In genomic region chr13:22960827-22961226, GRCh38 we compare ENCODE assay signal across 18 cellular contexts.
DNase-seq lines count a peak whose midpoint lies in the region; ATAC-seq, FAIRE-seq and TF ChIP-seq lines count a peak whose summit lies in the region.
"Had no signal": no experiment of that assay in that cellular context is flagged by ENCODE, and none has a peak within 500 bp of the region (broad histone marks: within the 10 kb centered on the region; RNA-seq: fewer than 3 reads in every experiment).

No MANE protein-coding gene starts in this region.

- no peak overlapping the region for H3K27ac ChIP-seq in esophagus muscularis mucosa (replicated peaks in 1 of 4)
- H3K27ac ChIP-seq: 22Rv1; BLaER1 treated with 17β-estradiol and CSF1 and Interleukin-3, amounts not matched to agents 10 nM and 100 nM; HL-60 had no signal

- H3K27me3 ChIP-seq in esophagus muscularis mucosa, result peaks cover 0 to 8% (median 0%) of the 10 kb centered on the region in 4 donors
- H3K27me3 ChIP-seq: BLaER1 treated with 17β-estradiol and CSF1 and Interleukin-3, amounts not matched to agents 10 nM and 100 nM had no signal

- no peaks in the 10 kb centered on the region for H3K36me3 ChIP-seq in esophagus muscularis mucosa
- H3K36me3 ChIP-seq: BLaER1 treated with 17β-estradiol and CSF1 and Interleukin-3, amounts not matched to agents 10 nM and 100 nM; HAP-1 had no signal

- TF ChIP-seq POLR2A in esophagus muscularis mucosa (IDR thresholded peaks at IDR 0.05; ENCODE audit: low read depth), result no peak
- no peak for TF ChIP-seq POLR2A in H54 (IDR thresholded peaks at IDR 0.05; ENCODE audit: low read depth, low read length)

- 94% methylated on average over 5 of the region's 8 CpGs for WGBS in esophagus muscularis mucosa

- FAIRE-seq in GM19239 (lab: Jason Lieb, UNC) (peak; percentile 48), H54 (lab: Jason Lieb, UNC) (no peak)
- FAIRE-seq: GM12891 had no signal

- H3K4me3 ChIP-seq in esophagus muscularis mucosa, result no peak overlapping the region
- H3K4me3 ChIP-seq: BLaER1 treated with 17β-estradiol and CSF1 and Interleukin-3, amounts not matched to agents 10 nM and 100 nM; HAP-1 had no signal

- H3K4me1 ChIP-seq in esophagus muscularis mucosa, result no peaks in the 10 kb centered on the region
- H3K4me1 ChIP-seq: HAP-1 had no signal

- H3K9me3 ChIP-seq in esophagus muscularis mucosa, result no peaks in the 10 kb centered on the region
- H3K9me3 ChIP-seq: HAP-1 had no signal

- intact Hi-C loops in esophagus muscularis mucosa (cut with DNase I) (no loop called here), sciatic nerve (cut with DNase I) (no loop called here)

- ATAC-seq in sciatic nerve (no peak), HG03442 (IDR thresholded peaks at IDR 0.05; ENCODE audit: unreplicated experiment) (no peak)
- ATAC-seq: CD8-positive, alpha-beta T cell had no signal

- peak; percentile 11 for DNase-seq in activated CD8-positive, alpha-beta memory T cell treated with anti-CD3 and anti-CD28 coated beads for 24 hours
- DNase-seq in activated CD8-positive, alpha-beta memory T cell treated with anti-CD3 and anti-CD28 coated beads, Interleukin-2, amount 50 U/mL, for 48 hours, result no peak
- DNase-seq in GM19239 (ENCODE audit: insufficient read length, low spot score), result no peak
- DNase-seq in esophagus muscularis mucosa (ENCODE audit: extremely low spot score), result peak; percentile 78
- DNase-seq in sciatic nerve (ENCODE audit: low spot score), result peak; percentile 34
- no peak for DNase-seq in H54 (ENCODE audit: insufficient read length, low spot score)
- DNase-seq in GM03348 (ENCODE audit: low spot score), result no peak
- DNase-seq: Calu3; CD8-positive, alpha-beta T cell; DMS79 treated with DMSO at 0.1 percent for 48 hours; GF-D8; GOT3 had no signal

- no peak for TF ChIP-seq EP300 in esophagus muscularis mucosa (IDR thresholded peaks at IDR 0.05)

- no peak for TF ChIP-seq CTCF in esophagus muscularis mucosa (IDR thresholded peaks at IDR 0.05)

Comparison
In these comparisons a context has a peak if more than half of its experiments do, and no peak if none do; other contexts are left out.
1. DNase-seq: peak in activated CD8-positive, alpha-beta memory T cell treated with anti-CD3 and anti-CD28 coated beads for 24 hours (single experiment), esophagus muscularis mucosa (single experiment) and sciatic nerve (single experiment); none in activated CD8-positive, alpha-beta memory T cell treated with anti-CD3 and anti-CD28 coated beads, Interleukin-2, amount 50 U/mL, for 48 hours (single experiment), GM19239 (single experiment), H54 (single experiment) and GM03348 (single experiment).